Comparison of ENCODE assay signal across 27 cellular contexts in the genomic region with DNA sequence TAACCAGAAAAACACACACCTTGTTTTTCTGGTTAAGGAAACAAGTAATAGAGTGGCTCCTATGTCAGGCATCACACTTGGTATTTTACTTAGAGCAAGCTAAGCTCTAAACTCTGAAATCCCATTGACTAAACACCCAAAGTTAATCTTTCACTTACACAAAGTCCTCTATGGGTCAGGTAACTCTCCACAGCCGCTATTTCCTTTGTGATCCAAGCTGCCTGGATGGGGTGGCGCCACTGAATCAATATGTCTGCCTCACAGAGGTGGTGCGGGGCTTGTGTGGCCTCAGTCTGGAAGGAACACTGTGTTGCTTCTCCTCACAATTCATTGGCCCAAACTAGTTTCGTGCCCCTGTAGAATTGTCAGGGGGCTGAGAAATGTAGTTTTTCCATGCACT.
"Had no signal": no experiment of that assay in that cellular context is flagged by ENCODE, and none has a peak within 500 bp of the region (broad histone marks: within the 10 kb centered on the region; RNA-seq: fewer than 3 reads in every experiment).

No MANE protein-coding gene starts in this region.

- FAIRE-seq: colon had no signal

- H3K27ac ChIP-seq: body of pancreas, foreskin keratinocyte, heart left ventricle, left lung, lower lobe of right lung, neutrophil, ovary, tibial nerve, WERI-Rb-1 had no signal

- H3K4me1 ChIP-seq: body of pancreas, foreskin keratinocyte, left lung, lower lobe of right lung had no signal

- H3K36me3 ChIP-seq: heart left ventricle, left lung, lower lobe of right lung, neutrophil, ovary, tibial nerve, WERI-Rb-1 had no signal

- H3K4me3 ChIP-seq: body of pancreas, heart left ventricle, left lung, lower lobe of right lung, ovary, tibial nerve had no signal

- H3K27me3 ChIP-seq: body of pancreas, foreskin keratinocyte, heart left ventricle, left lung, neutrophil, ovary, tibial nerve had no signal

- H3K9me3 ChIP-seq: body of pancreas, heart left ventricle, left lung, lower lobe of right lung, neutrophil, ovary, tibial nerve had no signal

- ATAC-seq: activated CD4-positive, CD25-positive, alpha-beta regulatory T cell treated with anti-CD3 and anti-CD28 coated beads, Interleukin-2, amount 50 U/mL, for 24 hours; body of pancreas; esophagus mucosa; foreskin keratinocyte; heart left ventricle; left lung; lower lobe of right lung; natural killer cell treated with Interleukin-12 subunit alpha and Interleukin-12 subunit beta and Interleukin-15 and Interleukin-18, amount 100 ng/mL, for 72 hours; right cardiac atrium; T-helper 17 cell had no signal

- DNase-seq: activated CD4-positive, alpha-beta T cell treated with anti-CD3 and anti-CD28 coated beads for 48 hours; activated CD4-positive, alpha-beta T cell treated with anti-CD3 and anti-CD28 coated beads, Interleukin-2, amount 50 U/mL, for 48 hours; activated CD8-positive, alpha-beta memory T cell treated with anti-CD3 and anti-CD28 coated beads for 24 hours; activated effector memory CD4-positive, alpha-beta T cell treated with Interleukin-2 at 50 U/mL for 16 hours; activated naive CD4-positive, alpha-beta T cell treated with Interleukin-2 at 50 U/mL for 16 hours; aorta; body of pancreas; dermis blood vessel endothelial cell; effector CD4-positive, alpha-beta T cell; foreskin keratinocyte; heart left ventricle; left lung; lower lobe of right lung; mesenchymal stem cell; ovary; right cardiac atrium; stimulated activated CD4-positive, alpha-beta T cell treated with anti-CD3 and anti-CD28 coated beads, Interleukin-2, amount 100 ng/mL, for 48 hours; stimulated activated naive CD4-positive, alpha-beta T cell treated with Interleukin-2 at 50 U/mL for 16 hours; T-helper 17 cell; T1000; WERI-Rb-1 had no signal
